1 cellular context compared by ENCODE assay signal in genomic region chr19:35140898-35141626, GRCh38.
TF ChIP-seq lines count a peak whose summit lies in the region.

No MANE protein-coding gene starts in this region.

TF ChIP-seq in K562, 482 proteins besides CTCF, POLR2A, EP300 and RAD21 (continued from another document):
- peak; percentile 49; the same call in 1 of the 2 replicates for TF ChIP-seq TFAP4 (CRISPR knock-in tag; IDR thresholded peaks at IDR 0.05; ENCODE audit: borderline replicate concordance)
- TF ChIP-seq SNIP1 (IDR thresholded peaks at IDR 0.05; ENCODE audit: low read depth) = no peak
- TF ChIP-seq ZBTB49 (CRISPR knock-in tag; IDR thresholded peaks at IDR 0.05; ENCODE audit: borderline replicate concordance) = no peak
- TF ChIP-seq ELF4 (CRISPR knock-in tag; IDR thresholded peaks at IDR 0.05) = peak; percentile 75; the same call in 1 of the 2 replicates
- peak; percentile 48 for TF ChIP-seq EGR1 (conservative IDR thresholded peaks at IDR 0.05)
- TF ChIP-seq KLF6 (CRISPR knock-in tag; IDR thresholded peaks at IDR 0.05; ENCODE audit: borderline replicate concordance) = no peak
- peak in 1 of 2 experiments; percentile 5 for TF ChIP-seq E2F6 (IDR thresholded peaks at IDR 0.05; ENCODE audit: borderline replicate concordance in 1 of 2, extremely low read depth in 1 of 2, insufficient read depth in 1 of 2, insufficient read length in 1 of 2, low read depth in 1 of 2, low read length in 1 of 2, poor library complexity in 1 of 2, severe bottlenecking in 1 of 2)
- peak; percentile 61 for TF ChIP-seq POLR2G (IDR thresholded peaks at IDR 0.05; ENCODE audit: low read depth, low read length)
- no peak for TF ChIP-seq KLF1 (tag; IDR thresholded peaks at IDR 0.05)
- TF ChIP-seq MEF2A (IDR thresholded peaks at IDR 0.05; ENCODE audit: control insufficient read depth, low read depth, low read length) = no peak
- TF ChIP-seq ZNF445 (CRISPR knock-in tag; IDR thresholded peaks at IDR 0.05; ENCODE audit: low read depth) = no peak
- peak; percentile 41 for TF ChIP-seq MEIS2 (IDR thresholded peaks at IDR 0.05; ENCODE audit: partially characterized antibody)
- TF ChIP-seq, protein P1, sequence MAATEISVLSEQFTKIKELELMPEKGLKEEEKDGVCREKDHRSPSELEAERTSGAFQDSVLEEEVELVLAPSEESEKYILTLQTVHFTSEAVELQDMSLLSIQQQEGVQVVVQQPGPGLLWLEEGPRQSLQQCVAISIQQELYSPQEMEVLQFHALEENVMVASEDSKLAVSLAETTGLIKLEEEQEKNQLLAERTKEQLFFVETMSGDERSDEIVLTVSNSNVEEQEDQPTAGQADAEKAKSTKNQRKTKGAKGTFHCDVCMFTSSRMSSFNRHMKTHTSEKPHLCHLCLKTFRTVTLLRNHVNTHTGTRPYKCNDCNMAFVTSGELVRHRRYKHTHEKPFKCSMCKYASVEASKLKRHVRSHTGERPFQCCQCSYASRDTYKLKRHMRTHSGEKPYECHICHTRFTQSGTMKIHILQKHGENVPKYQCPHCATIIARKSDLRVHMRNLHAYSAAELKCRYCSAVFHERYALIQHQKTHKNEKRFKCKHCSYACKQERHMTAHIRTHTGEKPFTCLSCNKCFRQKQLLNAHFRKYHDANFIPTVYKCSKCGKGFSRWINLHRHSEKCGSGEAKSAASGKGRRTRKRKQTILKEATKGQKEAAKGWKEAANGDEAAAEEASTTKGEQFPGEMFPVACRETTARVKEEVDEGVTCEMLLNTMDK (IDR thresholded peaks at IDR 0.05; ENCODE audit: borderline replicate concordance, insufficient read depth, low read depth, low read length, poor library complexity, severe bottlenecking) = peak; percentile 32
- no peak for TF ChIP-seq KAT8 (IDR thresholded peaks at IDR 0.05; ENCODE audit: low read depth)
- TF ChIP-seq HNRNPUL1 (IDR thresholded peaks at IDR 0.05; ENCODE audit: low read length) = no peak
- 0 out of 2 replicates have a peak, but pooled peaks have one; percentile 4 for TF ChIP-seq CREM (IDR thresholded peaks at IDR 0.05; ENCODE audit: low read depth)
- no peak for TF ChIP-seq XRCC4 (IDR thresholded peaks at IDR 0.05; ENCODE audit: extremely low read depth, insufficient read depth, insufficient read length)
- TF ChIP-seq CHD4 (IDR thresholded peaks at IDR 0.05; ENCODE audit: insufficient read depth, insufficient replicate concordance, low read depth, low read length, poor library complexity, severe bottlenecking) = no peak
- TF ChIP-seq CBFA2T3 (IDR thresholded peaks at IDR 0.05) = no peak
- TF ChIP-seq, protein P2, sequence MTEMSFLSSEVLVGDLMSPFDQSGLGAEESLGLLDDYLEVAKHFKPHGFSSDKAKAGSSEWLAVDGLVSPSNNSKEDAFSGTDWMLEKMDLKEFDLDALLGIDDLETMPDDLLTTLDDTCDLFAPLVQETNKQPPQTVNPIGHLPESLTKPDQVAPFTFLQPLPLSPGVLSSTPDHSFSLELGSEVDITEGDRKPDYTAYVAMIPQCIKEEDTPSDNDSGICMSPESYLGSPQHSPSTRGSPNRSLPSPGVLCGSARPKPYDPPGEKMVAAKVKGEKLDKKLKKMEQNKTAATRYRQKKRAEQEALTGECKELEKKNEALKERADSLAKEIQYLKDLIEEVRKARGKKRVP (CRISPR knock-in tag; IDR thresholded peaks at IDR 0.05) = no peak
- 0 out of 2 replicates have a peak, but pooled peaks have one; percentile 34 for TF ChIP-seq KLF13 (tag; IDR thresholded peaks at IDR 0.05; ENCODE audit: borderline replicate concordance, low read depth)
- no peak for TF ChIP-seq ZNF707 (CRISPR knock-in tag; conservative IDR thresholded peaks at IDR 0.05)
- TF ChIP-seq FOXK1 (CRISPR knock-in tag; IDR thresholded peaks at IDR 0.05; ENCODE audit: borderline replicate concordance) = no peak
- peak; percentile 18; the same call in 1 of the 2 replicates for TF ChIP-seq STAG1 (CRISPR knock-in tag; IDR thresholded peaks at IDR 0.05; ENCODE audit: borderline replicate concordance)
- TF ChIP-seq NBN (IDR thresholded peaks at IDR 0.05; ENCODE audit: low read depth) = peak; percentile 37; the same call in 1 of the 2 replicates
- peak in 1 of 2 experiments; percentile 38; a peak in 2 of 4 replicates for TF ChIP-seq HDAC1 (IDR thresholded peaks at IDR 0.05)
- TF ChIP-seq NFE2L1 (tag; IDR thresholded peaks at IDR 0.05; ENCODE audit: borderline replicate concordance, low read depth) = no peak
- TF ChIP-seq SAFB (IDR thresholded peaks at IDR 0.05; ENCODE audit: borderline replicate concordance, low read depth, low read length) = no peak
- TF ChIP-seq, protein P3, sequence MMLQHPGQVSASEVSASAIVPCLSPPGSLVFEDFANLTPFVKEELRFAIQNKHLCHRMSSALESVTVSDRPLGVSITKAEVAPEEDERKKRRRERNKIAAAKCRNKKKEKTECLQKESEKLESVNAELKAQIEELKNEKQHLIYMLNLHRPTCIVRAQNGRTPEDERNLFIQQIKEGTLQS (IDR thresholded peaks at IDR 0.05) = no peak
- TF ChIP-seq, protein P3 (CRISPR knock-in tag; conservative IDR thresholded peaks at IDR 0.05) = no peak
- no peak for TF ChIP-seq ZNF41 (CRISPR knock-in tag; conservative IDR thresholded peaks at IDR 0.05)
- TF ChIP-seq ZNF444 (CRISPR knock-in tag; IDR thresholded peaks at IDR 0.05) = no peak
- TF ChIP-seq GABPB1 (CRISPR knock-in tag; IDR thresholded peaks at IDR 0.05) = 0 out of 2 replicates have a peak, but pooled peaks have one; percentile 19
- no peak for TF ChIP-seq FOXJ3 (CRISPR knock-in tag; IDR thresholded peaks at IDR 0.05)
- TF ChIP-seq, protein P4, sequence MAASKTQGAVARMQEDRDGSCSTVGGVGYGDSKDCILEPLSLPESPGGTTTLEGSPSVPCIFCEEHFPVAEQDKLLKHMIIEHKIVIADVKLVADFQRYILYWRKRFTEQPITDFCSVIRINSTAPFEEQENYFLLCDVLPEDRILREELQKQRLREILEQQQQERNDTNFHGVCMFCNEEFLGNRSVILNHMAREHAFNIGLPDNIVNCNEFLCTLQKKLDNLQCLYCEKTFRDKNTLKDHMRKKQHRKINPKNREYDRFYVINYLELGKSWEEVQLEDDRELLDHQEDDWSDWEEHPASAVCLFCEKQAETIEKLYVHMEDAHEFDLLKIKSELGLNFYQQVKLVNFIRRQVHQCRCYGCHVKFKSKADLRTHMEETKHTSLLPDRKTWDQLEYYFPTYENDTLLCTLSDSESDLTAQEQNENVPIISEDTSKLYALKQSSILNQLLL (CRISPR knock-in tag; IDR thresholded peaks at IDR 0.05; ENCODE audit: borderline replicate concordance) = no peak
- 0 out of 2 replicates have a peak, but pooled peaks have one; percentile 43 for TF ChIP-seq HDGF (IDR thresholded peaks at IDR 0.05)
- no peak for TF ChIP-seq EHMT2 (IDR thresholded peaks at IDR 0.05)
- TF ChIP-seq TAF1 (IDR thresholded peaks at IDR 0.05; ENCODE audit: control insufficient read depth, extremely low read depth, insufficient read depth, low read length, severe bottlenecking) = no peak
- TF ChIP-seq KDM1A (IDR thresholded peaks at IDR 0.05) = peak in 1 of 2 experiments; percentile 44; a peak in 1 of 4 replicates
- no peak for TF ChIP-seq ZKSCAN1 (IDR thresholded peaks at IDR 0.05; ENCODE audit: low read depth, low read length)
- TF ChIP-seq TSC22D4 (tag; IDR thresholded peaks at IDR 0.05) = peak; percentile 83; the same call in 1 of the 2 replicates
